In genomic region chr19:48676487-48676886, GRCh38 we compare ENCODE assay signal across 19 cellular contexts. TPM values are rescaled to one million over a fixed set of nuclear protein-coding genes. Genes with fewer than 3 reads are reported as not detected.
A peak's percentile ranks its signal among the peaks of the same experiment; 100 is the strongest.
DNase-seq lines count a peak whose midpoint lies in the region; ATAC-seq and TF ChIP-seq lines count a peak whose summit lies in the region.
"Had no signal": no experiment of that assay in that cellular context is flagged by ENCODE, and none has a peak within 500 bp of the region (broad histone marks: within the 10 kb centered on the region; RNA-seq: fewer than 3 reads in every experiment).

No MANE protein-coding gene starts in this region.

- ATAC-seq in HG02759 (IDR thresholded peaks at IDR 0.05; ENCODE audit: unreplicated experiment), result no peak
- ATAC-seq: Right ventricle myocardium inferior had no signal

- DNase-seq in H7, result peak; percentile 36
- no peak for DNase-seq in stomach
- DNase-seq in DMS153 (lab: John Stamatoyannopoulos, UW), result no peak
- no peak for DNase-seq in right atrium auricular region (ENCODE audit: low spot score)
- no peak for DNase-seq in NCI-H2171 (lab: John Stamatoyannopoulos, UW)
- DNase-seq: GOT3, NCI-H1092, NCI-H1417 treated with DMSO at 0.1 percent for 48 hours, NCI-H1694 treated with DMSO at 0.1 percent for 48 hours, NCI-H524, SJCRH30 had no signal

- H3K4me1 ChIP-seq in duodenal mucosa (ENCODE audit: control insufficient read depth in 1 of 2, insufficient read depth in 2 of 2, low read length in 2 of 2), result peaks cover 26 to 31% of the 10 kb centered on the region in 2 donors
- peaks cover 43% of the 10 kb centered on the region for H3K4me1 ChIP-seq in mucosa of stomach (ENCODE audit: control insufficient read depth, insufficient read depth, low read length)
- H3K4me1 ChIP-seq in stomach, result peaks cover 13 to 29% (median 18%) of the 10 kb centered on the region in 4 donors
- peaks cover 0 to 6% of the 10 kb centered on the region in 2 donors for H3K4me1 ChIP-seq in right atrium auricular region

- no peak for TF ChIP-seq CTCF in stomach (IDR thresholded peaks at IDR 0.05)
- no peak for TF ChIP-seq CTCF in right atrium auricular region (IDR thresholded peaks at IDR 0.05)

- H3K27me3 ChIP-seq in H7 (ENCODE audit: control insufficient read depth, insufficient read depth, low read length) (peaks cover 12% of the 10 kb centered on the region), duodenal mucosa (ENCODE audit: control insufficient read depth in 1 of 2, insufficient read depth in 2 of 2, low read length in 2 of 2) (no peaks in the 10 kb centered on the region), mucosa of stomach (ENCODE audit: control insufficient read depth, insufficient read depth, low read length) (no peaks in the 10 kb centered on the region), stomach (no peaks in the 10 kb centered on the region), right atrium auricular region (no peaks in the 10 kb centered on the region)
- H3K27me3 ChIP-seq: SJCRH30 had no signal

- H3K9me3 ChIP-seq in duodenal mucosa (ENCODE audit: control insufficient read depth in 1 of 2, low read length in 2 of 2), result no peaks in the 10 kb centered on the region
- no peaks in the 10 kb centered on the region for H3K9me3 ChIP-seq in mucosa of stomach (ENCODE audit: control insufficient read depth, low read length)
- H3K9me3 ChIP-seq in stomach, result no peaks in the 10 kb centered on the region
- H3K9me3 ChIP-seq in right atrium auricular region, result no peaks in the 10 kb centered on the region
- H3K9me3 ChIP-seq: SJCRH30 had no signal

- peak overlapping the region; percentile 58 for H3K27ac ChIP-seq in duodenal mucosa (ENCODE audit: low read depth, low read length)
- peak overlapping the region; percentile 28 to 87 (median 67) for H3K27ac ChIP-seq in stomach
- no peak overlapping the region for H3K27ac ChIP-seq in right atrium auricular region

- TF ChIP-seq EP300 in stomach (IDR thresholded peaks at IDR 0.05), result no peak

- no peak for TF ChIP-seq POLR2A in stomach (IDR thresholded peaks at IDR 0.05)

- H3K36me3 ChIP-seq in H7 (replicated peaks; ENCODE audit: control insufficient read depth, insufficient read depth, low read length) (no peaks in the 10 kb centered on the region), duodenal mucosa (ENCODE audit: control insufficient read depth in 1 of 2, insufficient read depth in 2 of 2, low read length in 2 of 2) (no peaks in the 10 kb centered on the region), mucosa of stomach (ENCODE audit: control insufficient read depth, insufficient read depth, low read length) (no peaks in the 10 kb centered on the region), stomach (no peaks in the 10 kb centered on the region), right atrium auricular region (no peaks in the 10 kb centered on the region)

- intact Hi-C loops in stomach (cut with DNase I; ENCODE audit: low total_unique reads), result no loop called here

- H3K9ac ChIP-seq in duodenal mucosa (ENCODE audit: low read depth in 1 of 2, low read length in 2 of 2) (peak overlapping the region in 1 of 2 donors; percentile 38), mucosa of stomach (ENCODE audit: low read length) (peak overlapping the region; percentile 35)

- WGBS in stomach, 5 donors, result 63 to 82% (median 73%) methylated on average over 16 to 17 of the region's 17 CpGs

- H3K4me3 ChIP-seq in H7 (ENCODE audit: insufficient read depth, low read depth, low read length), result no peak overlapping the region
- H3K4me3 ChIP-seq in duodenal mucosa (ENCODE audit: low read depth in 1 of 2, low read length in 2 of 2), result no peak overlapping the region
- H3K4me3 ChIP-seq in mucosa of stomach (ENCODE audit: low read length), result no peak overlapping the region
- no peak overlapping the region for H3K4me3 ChIP-seq in stomach
- H3K4me3 ChIP-seq in right atrium auricular region, result no peak overlapping the region

RNA-seq across cellular contexts. Expression of gene NTN5, which starts 3.7 kb away (rescaled TPM):
- total RNA-seq in H7 (2014; rRNA removed; shearing (Covaris generic)), result 0.15 TPM in 1 of 2 replicates, not detected in the other
- total RNA-seq in stomach, result not detected
- polyA plus RNA-seq in stomach, result 1 to 10 TPM in 1 of 3 donors, not detected in 2; 1.3 TPM
- total RNA-seq in right atrium auricular region, result under 1 TPM in 1 of 2 donors, not detected in 1; 0.16 TPM
- total RNA-seq: A172, HT-29, RPMI7951 had no signal

RNA-seq across cellular contexts. Expression of gene FUT2, which starts 19.3 kb away (rescaled TPM):
- total RNA-seq in H7 (2014; rRNA removed; shearing (Covaris generic)), result 0.78 and 1.8 TPM in 2 replicates
- 10 to 100 TPM; 23.2 to 42.0 (median 33.2) TPM for total RNA-seq in stomach
- polyA plus RNA-seq in stomach, result 10 to 100 TPM; 22.7 to 76.8 (median 25.8) TPM
- not detected for total RNA-seq in right atrium auricular region
- total RNA-seq: A172, Right ventricle myocardium inferior, RPMI7951 had no signal
- polyA plus RNA-seq: BJ had no signal

RNA-seq across cellular contexts. Expression of gene CA11, which starts 30.5 kb away (rescaled TPM):
- total RNA-seq in H7 (2014; rRNA removed; shearing (Covaris generic)), result 10.8 and 24.0 TPM in 2 replicates
- total RNA-seq in stomach, result 10 to 100 TPM in 2 of 5 donors, 1 to 10 TPM in 2, not detected in 1; 1.8 to 33.0 (median 18.1) TPM
- polyA plus RNA-seq in stomach, result 10 to 100 TPM; 15.7 to 17.7 (median 15.8) TPM
- total RNA-seq in right atrium auricular region, result 10 to 100 TPM in 1 of 2 donors, 1 to 10 TPM in 1; 3.4 to 13.3 TPM

RNA-seq across cellular contexts. Expression of gene DBP, which starts 39.3 kb away (rescaled TPM):
- 11.2 and 18.2 TPM in 2 replicates for total RNA-seq in H7 (2014; rRNA removed; shearing (Covaris generic))
- 10 to 100 TPM in 1 of 5 donors, 1 to 10 TPM in 3, not detected in 1; 7.2 to 21.7 (median 9.7) TPM for total RNA-seq in stomach
- polyA plus RNA-seq in stomach, result 10 to 100 TPM in 1 of 3 donors, 1 to 10 TPM in 2; 4.2 to 29.0 (median 9.2) TPM
- total RNA-seq in right atrium auricular region, result 1 to 10 TPM; 2.8 to 5.9 TPM

RNA-seq across cellular contexts. Expression of gene MAMSTR, which starts 43.0 kb away (rescaled TPM):
- total RNA-seq in H7 (2014; rRNA removed; shearing (Covaris generic)), result 1.7 and 2.4 TPM in 2 replicates
- total RNA-seq in stomach (1 to 10 TPM in 1 of 5 donors, under 1 TPM in 1, not detected in 3; 0.55 to 3.6 TPM), right atrium auricular region (1 to 10 TPM in 1 of 2 donors, under 1 TPM in 1; 0.70 to 2.4 TPM)
- 1 to 10 TPM in 2 of 3 donors, under 1 TPM in 1; 0.46 to 1.5 (median 1.5) TPM for polyA plus RNA-seq in stomach

Comparison
In these comparisons a context has a peak if more than half of its experiments do, and no peak if none do; other contexts are left out.
1. H3K27ac ChIP-seq: peak in duodenal mucosa (single experiment) and stomach (5 of 5); none in right atrium auricular region (0 of 2).